ENCODE assay signal across 35 cellular contexts in the genomic region with DNA sequence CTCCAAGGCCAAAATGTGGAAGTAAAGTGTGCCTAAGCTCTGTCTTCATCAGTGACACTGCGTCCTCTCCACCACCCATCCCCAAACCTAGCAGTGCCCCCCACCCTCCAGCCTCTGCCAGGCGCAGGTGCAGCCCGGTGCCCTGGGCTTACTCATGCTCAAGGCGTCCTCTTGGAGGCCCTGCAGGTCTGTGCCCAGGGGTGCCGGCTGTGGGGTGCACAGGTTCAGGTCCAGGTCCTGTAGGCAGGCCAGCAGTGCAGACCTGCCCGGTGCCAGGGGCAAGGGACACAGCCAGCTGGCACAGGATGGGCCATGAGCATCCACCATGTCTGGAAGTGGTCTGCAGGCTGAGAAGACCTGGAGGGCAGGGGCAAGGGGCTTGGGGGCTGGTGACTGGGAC. TPM values are rescaled to one million over a fixed set of nuclear protein-coding genes. Genes with fewer than 3 reads are reported as not detected.
"Had no signal": no experiment of that assay in that cellular context is flagged by ENCODE, and none has a peak within 500 bp of the region (broad histone marks: within the 10 kb centered on the region; RNA-seq: fewer than 3 reads in every experiment).

No MANE protein-coding gene starts in this region.

- ATAC-seq: activated CD4-positive, CD25-positive, alpha-beta regulatory T cell treated with anti-CD3 and anti-CD28 coated beads, Interleukin-2, amount 50 U/mL, for 24 hours; activated naive CD8-positive, alpha-beta T cell treated with anti-CD3 and anti-CD28 coated beads, Interleukin-2, amount 50 U/mL, for 24 hours; body of pancreas; effector memory CD8-positive, alpha-beta T cell; foreskin keratinocyte; gastrocnemius medialis; heart left ventricle; T-helper 17 cell had no signal

- H3K9me3 Mint-ChIP-seq: activated B cell treated with CpG ODN at 0.5 μM for 24 hours; activated naive CD4-positive, alpha-beta T cell treated with anti-CD3 and anti-CD28 coated beads for 36 hours; activated naive CD4-positive, alpha-beta T cell treated with anti-CD3 and anti-CD28 coated beads, Interleukin-2, amount 50 U/mL, for 24 hours; activated T-cell treated with anti-CD3 and anti-CD28 coated beads, Interleukin-2, amount 50 U/mL, for 24 hours; effector memory CD8-positive, alpha-beta T cell had no signal

- H3K36me3 Mint-ChIP-seq: activated naive CD4-positive, alpha-beta T cell treated with anti-CD3 and anti-CD28 coated beads, Interleukin-2, amount 50 U/mL, for 24 hours had no signal

- H3K4me3 ChIP-seq: adrenal gland, body of pancreas, esophagus muscularis mucosa, gastrocnemius medialis, heart left ventricle had no signal

- H3K27me3 ChIP-seq: body of pancreas had no signal

- H3K27me3 Mint-ChIP-seq: activated naive CD4-positive, alpha-beta T cell treated with anti-CD3 and anti-CD28 coated beads, Interleukin-2, amount 50 U/mL, for 24 hours; activated naive CD8-positive, alpha-beta T cell treated with anti-CD3 and anti-CD28 coated beads for 36 hours; activated T-cell treated with anti-CD3 and anti-CD28 coated beads, Interleukin-2, amount 50 U/mL, for 24 hours; T-helper 17 cell had no signal

- H3K27ac ChIP-seq: adrenal gland, body of pancreas, esophagus muscularis mucosa, foreskin keratinocyte, gastrocnemius medialis, heart left ventricle, WERI-Rb-1 had no signal

- H3K9me3 ChIP-seq: adrenal gland, body of pancreas, gastrocnemius medialis, heart left ventricle had no signal

- H3K27ac Mint-ChIP-seq: activated B cell treated with CpG ODN at 0.5 μM for 24 hours; activated naive CD4-positive, alpha-beta T cell treated with anti-CD3 and anti-CD28 coated beads for 36 hours; activated naive CD8-positive, alpha-beta T cell treated with anti-CD3 and anti-CD28 coated beads for 36 hours; activated T-cell treated with anti-CD3 and anti-CD28 coated beads, Interleukin-2, amount 50 U/mL, for 24 hours; activated T-helper 1 cell treated with anti-CD3 and anti-CD28 coated beads, Interleukin-12 subunit alpha, Interleukin-12 subunit beta, Interleukin-2, Interleukin-4 antibody, amounts not matched to agents 30 ng/mL and 10 ng/mL and 1 ng/mL, durations not matched to agents 14 hours and 24 hours and 36 hours; activated T-helper 2 cell treated with anti-CD3 and anti-CD28 coated beads, Interferon-gamma antibody, Interleukin-2, Interleukin-4, amounts not matched to agents 10 μg/mL and 5 μg/mL and 100 μg/mL, durations not matched to agents 14 hours and 24 hours and 36 hours; effector memory CD8-positive, alpha-beta T cell; T-helper 17 cell; T-helper 2 cell treated with Interferon-gamma antibody and Interleukin-4, amounts not matched to agents 5 μg/mL and 100 μg/mL, for 36 hours had no signal

- DNase-seq: activated B cell treated with CpG ODN at 0.5 μM for 24 hours; activated CD4-positive, alpha-beta T cell treated with anti-CD3 and anti-CD28 coated beads for 48 hours; activated CD4-positive, alpha-beta T cell treated with anti-CD3 and anti-CD28 coated beads, Interleukin-2, amount 50 U/mL, for 1 hour; activated CD4-positive, alpha-beta T cell treated with anti-CD3 and anti-CD28 coated beads, Interleukin-2, amount 50 U/mL, for 48 hours; activated CD8-positive, alpha-beta memory T cell treated with anti-CD3 and anti-CD28 coated beads, Interleukin-2, amount 50 U/mL, for 48 hours; activated effector memory CD4-positive, alpha-beta T cell treated with anti-CD3 and anti-CD28 coated beads, Interleukin-2, amount 50 U/mL, for 16 hours; activated naive CD4-positive, alpha-beta T cell treated with anti-CD3 and anti-CD28 coated beads for 36 hours; activated naive CD8-positive, alpha-beta T cell treated with anti-CD3 and anti-CD28 coated beads for 36 hours; activated naive CD8-positive, alpha-beta T cell treated with anti-CD3 and anti-CD28 coated beads, Interleukin-2, amount 50 U/mL, for 24 hours; activated T-cell treated with anti-CD3 and anti-CD28 coated beads for 4 hours; activated T-cell treated with anti-CD3 and anti-CD28 coated beads, Interleukin-2, amount 50 U/mL, for 24 hours; adrenal gland; amygdala; aorta; body of pancreas; caudate nucleus; cortex of kidney; dermis blood vessel endothelial cell; effector CD4-positive, alpha-beta T cell; effector memory CD8-positive, alpha-beta T cell; erythroblast; foreskin keratinocyte; gastrocnemius medialis; glutamatergic neuron; heart left ventricle; T-helper 17 cell; T1000; WERI-Rb-1 had no signal

- H3K36me3 ChIP-seq: adrenal gland, esophagus muscularis mucosa, gastrocnemius medialis, heart left ventricle, WERI-Rb-1 had no signal

- H3K4me1 ChIP-seq: adrenal gland, gastrocnemius medialis had no signal

- H3K4me3 Mint-ChIP-seq: activated B cell treated with CpG ODN at 0.5 μM for 24 hours; activated naive CD4-positive, alpha-beta T cell treated with anti-CD3 and anti-CD28 coated beads for 36 hours; activated naive CD4-positive, alpha-beta T cell treated with anti-CD3 and anti-CD28 coated beads, Interleukin-2, amount 50 U/mL, for 24 hours; activated naive CD8-positive, alpha-beta T cell treated with anti-CD3 and anti-CD28 coated beads for 36 hours; activated naive CD8-positive, alpha-beta T cell treated with anti-CD3 and anti-CD28 coated beads, Interleukin-2, amount 50 U/mL, for 24 hours; activated T-cell treated with anti-CD3 and anti-CD28 coated beads, Interleukin-2, amount 50 U/mL, for 24 hours; activated T-helper 1 cell treated with anti-CD3 and anti-CD28 coated beads, Interleukin-12 subunit alpha, Interleukin-12 subunit beta, Interleukin-2, Interleukin-4 antibody, amounts not matched to agents 30 ng/mL and 10 ng/mL and 1 ng/mL, durations not matched to agents 14 hours and 24 hours and 36 hours; T-helper 17 cell; T-helper 2 cell treated with Interferon-gamma antibody and Interleukin-4, amounts not matched to agents 5 μg/mL and 100 μg/mL, for 36 hours had no signal

RNA-seq across cellular contexts. Expression of a gene that starts 5.1 kb away (rescaled TPM):
- total RNA-seq: activated B cell treated with CpG ODN at 0.5 μM for 24 hours; activated naive CD4-positive, alpha-beta T cell treated with anti-CD3 and anti-CD28 coated beads for 36 hours; activated T-helper 1 cell treated with anti-CD3 and anti-CD28 coated beads, Interleukin-12 subunit alpha, Interleukin-12 subunit beta, Interleukin-2, Interleukin-4 antibody, amounts not matched to agents 30 ng/mL and 10 ng/mL and 1 ng/mL, durations not matched to agents 14 hours and 24 hours and 36 hours; activated T-helper 2 cell treated with anti-CD3 and anti-CD28 coated beads, Interferon-gamma antibody, Interleukin-2, Interleukin-4, amounts not matched to agents 10 μg/mL and 5 μg/mL and 100 μg/mL, durations not matched to agents 14 hours and 24 hours and 36 hours; body of pancreas; chondrocyte; dermis blood vessel endothelial cell; esophagus muscularis mucosa; foreskin keratinocyte; gastrocnemius medialis; T-helper 17 cell had no signal
- polyA plus RNA-seq: foreskin keratinocyte had no signal

RNA-seq across cellular contexts. Expression of a gene that starts 13.5 kb away (rescaled TPM):
- total RNA-seq: adrenal gland, chondrocyte, dermis blood vessel endothelial cell, gastrocnemius medialis had no signal
- polyA plus RNA-seq: heart left ventricle had no signal

RNA-seq across cellular contexts. Expression of a gene that starts 43.2 kb away (rescaled TPM):
- total RNA-seq: activated B cell treated with CpG ODN at 0.5 μM for 24 hours; activated naive CD4-positive, alpha-beta T cell treated with anti-CD3 and anti-CD28 coated beads for 36 hours; activated naive CD8-positive, alpha-beta T cell treated with anti-CD3 and anti-CD28 coated beads for 36 hours; activated T-helper 1 cell treated with anti-CD3 and anti-CD28 coated beads, Interleukin-12 subunit alpha, Interleukin-12 subunit beta, Interleukin-2, Interleukin-4 antibody, amounts not matched to agents 30 ng/mL and 10 ng/mL and 1 ng/mL, durations not matched to agents 14 hours and 24 hours and 36 hours; activated T-helper 2 cell treated with anti-CD3 and anti-CD28 coated beads, Interferon-gamma antibody, Interleukin-2, Interleukin-4, amounts not matched to agents 10 μg/mL and 5 μg/mL and 100 μg/mL, durations not matched to agents 14 hours and 24 hours and 36 hours; aorta; body of pancreas; chondrocyte; dermis blood vessel endothelial cell; esophagus muscularis mucosa; foreskin keratinocyte; gastrocnemius medialis; T-helper 17 cell had no signal
- polyA plus RNA-seq: adrenal gland, aorta, foreskin keratinocyte, heart left ventricle had no signal

RNA-seq across cellular contexts. Expression of a gene that starts 49.7 kb away (rescaled TPM):
- total RNA-seq: body of pancreas, chondrocyte, dermis blood vessel endothelial cell had no signal
